In genomic region chr5:135243194-135244191, GRCh38 we compare ENCODE assay signal across 12 cellular contexts.
DNase-seq lines count a peak whose midpoint lies in the region; ATAC-seq and TF ChIP-seq lines count a peak whose summit lies in the region.
"Had no signal": no experiment of that assay in that cellular context is flagged by ENCODE, and none has a peak within 500 bp of the region (broad histone marks: within the 10 kb centered on the region; RNA-seq: fewer than 3 reads in every experiment).

No MANE protein-coding gene starts in this region.

- DNase-seq in G401 (ENCODE audit: low spot score) (peak; percentile 81), ascending aorta (ENCODE audit: low spot score in 2 of 2) (peak in 1 of 2 donors; percentile 67), hepatocyte (ENCODE audit: low spot score) (peak; percentile 72), sigmoid colon (peak; percentile 97), prostate gland (ENCODE audit: low spot score) (no peak), GM20000 (ENCODE audit: low spot score) (no peak)
- DNase-seq in activated CD4-positive, alpha-beta memory T cell treated with anti-CD3 and anti-CD28 coated beads for 36 hours = no peak
- DNase-seq: cortex of kidney, NCI-H1694 had no signal

- no peak for ATAC-seq in HG03460 (IDR thresholded peaks at IDR 0.05; ENCODE audit: unreplicated experiment)
- ATAC-seq: stimulated activated effector memory CD8-positive, alpha-beta T cell treated with anti-CD3 and anti-CD28 coated beads, Interleukin-12 subunit alpha, Interleukin-12 subunit beta, amount 100 ng/mL, for 72 hours had no signal

- H3K27ac ChIP-seq in ascending aorta (peak overlapping the region; percentile 80 to 91), hepatocyte (peak overlapping the region; percentile 69), sigmoid colon (peak overlapping the region; percentile 69 to 95 (median 92)), prostate gland (peak overlapping the region in 1 of 2 donors; percentile 15)

- no peak overlapping the region for H3K27ac Mint-ChIP-seq in activated CD4-positive, alpha-beta memory T cell treated with anti-CD3 and anti-CD28 coated beads for 36 hours
- H3K27ac Mint-ChIP-seq: stimulated activated effector memory CD8-positive, alpha-beta T cell treated with anti-CD3 and anti-CD28 coated beads, Interleukin-12 subunit alpha, Interleukin-12 subunit beta, amount 100 ng/mL, for 72 hours had no signal

- no peaks in the 10 kb centered on the region for H3K9me3 Mint-ChIP-seq in activated CD4-positive, alpha-beta memory T cell treated with anti-CD3 and anti-CD28 coated beads for 36 hours
- H3K9me3 Mint-ChIP-seq: stimulated activated effector memory CD8-positive, alpha-beta T cell treated with anti-CD3 and anti-CD28 coated beads, Interleukin-12 subunit alpha, Interleukin-12 subunit beta, amount 100 ng/mL, for 72 hours had no signal

- TF ChIP-seq CTCF in ascending aorta (IDR thresholded peaks at IDR 0.05) = no peak
- TF ChIP-seq CTCF in hepatocyte (IDR thresholded peaks at IDR 0.05; ENCODE audit: poor library complexity) = no peak
- no peak for TF ChIP-seq CTCF in sigmoid colon (IDR thresholded peaks at IDR 0.05)
- TF ChIP-seq CTCF in prostate gland (IDR thresholded peaks at IDR 0.05) = no peak
- TF ChIP-seq CTCF in GM20000 (IDR thresholded peaks at IDR 0.05; ENCODE audit: extremely low read depth, missing control alignments) = no peak

- 57% methylated on average over 27 of the region's 27 CpGs for WGBS in hepatocyte (ENCODE audit: low lambda C conversion rate, missing lambda C conversion rate)
- WGBS in sigmoid colon, 2 donors = 81 to 91% methylated on average over 27 of the region's 27 CpGs
- 79% methylated on average over 26 of the region's 27 CpGs for WGBS in prostate gland

- no peak overlapping the region for H3K4me2 ChIP-seq in hepatocyte

- H3K4me1 Mint-ChIP-seq in activated CD4-positive, alpha-beta memory T cell treated with anti-CD3 and anti-CD28 coated beads for 36 hours (ENCODE audit: low read depth) = no peaks in the 10 kb centered on the region
- H3K4me1 Mint-ChIP-seq: stimulated activated effector memory CD8-positive, alpha-beta T cell treated with anti-CD3 and anti-CD28 coated beads, Interleukin-12 subunit alpha, Interleukin-12 subunit beta, amount 100 ng/mL, for 72 hours had no signal

- peak; percentile 87 to 96 (median 94) for TF ChIP-seq EP300 in sigmoid colon (IDR thresholded peaks at IDR 0.05)

- POLR2A ChIA-PET in activated CD4-positive, alpha-beta memory T cell treated with anti-CD3 and anti-CD28 coated beads for 36 hours (lab: Charles Lee) = no interaction called here

- H3K9me3 ChIP-seq in ascending aorta (no peaks in the 10 kb centered on the region), hepatocyte (ENCODE audit: low read depth) (no peaks in the 10 kb centered on the region), sigmoid colon (no peaks in the 10 kb centered on the region), prostate gland (no peaks in the 10 kb centered on the region)
- H3K9me3 ChIP-seq: BLaER1 treated with 17β-estradiol and CSF1 and Interleukin-3, amounts not matched to agents 10 nM and 100 nM had no signal

- H3K27me3 ChIP-seq in ascending aorta (no peaks in the 10 kb centered on the region), hepatocyte (no peaks in the 10 kb centered on the region), sigmoid colon (no peaks in the 10 kb centered on the region), prostate gland (replicated peaks; ENCODE audit: insufficient read depth) (no peaks in the 10 kb centered on the region)
- H3K27me3 ChIP-seq: BLaER1 treated with 17β-estradiol and CSF1 and Interleukin-3, amounts not matched to agents 10 nM and 100 nM had no signal

- no peaks in the 10 kb centered on the region for H4K20me1 ChIP-seq in hepatocyte (ENCODE audit: insufficient read depth, poor library complexity, severe bottlenecking)
- H4K20me1 ChIP-seq: BLaER1 treated with 17β-estradiol and CSF1 and Interleukin-3, amounts not matched to agents 10 nM and 100 nM had no signal

- in situ Hi-C loops in G401 (cut with HindIII; ENCODE audit: low sequenced_read_pairs) = no loop called here

- intact Hi-C loops in ascending aorta (cut with DNase I) (loop anchor here (10.0 kb wide), 1 partner anchor 251 kb away; no protein-coding TSS in a partner anchor), sigmoid colon (cut with DNase I) (loop anchor here (1.0 to 5.0 kb wide), 2 partner anchors 34 to 89 kb away; no protein-coding TSS in a partner anchor), prostate gland (cut with DNase I) (no loop called here)
- intact Hi-C loops in activated CD4-positive, alpha-beta memory T cell treated with anti-CD3 and anti-CD28 coated beads for 36 hours (cut with micrococcal nuclease) = no loop called here

- H3K36me3 ChIP-seq in ascending aorta (no peaks in the 10 kb centered on the region), hepatocyte (replicated peaks; ENCODE audit: insufficient read depth, low read depth) (no peaks in the 10 kb centered on the region), sigmoid colon (no peaks in the 10 kb centered on the region), prostate gland (no peaks in the 10 kb centered on the region)
- H3K36me3 ChIP-seq: BLaER1 treated with 17β-estradiol and CSF1 and Interleukin-3, amounts not matched to agents 10 nM and 100 nM had no signal

- no peak overlapping the region for H3K4me3 Mint-ChIP-seq in activated CD4-positive, alpha-beta memory T cell treated with anti-CD3 and anti-CD28 coated beads for 36 hours
- H3K4me3 Mint-ChIP-seq: stimulated activated effector memory CD8-positive, alpha-beta T cell treated with anti-CD3 and anti-CD28 coated beads, Interleukin-12 subunit alpha, Interleukin-12 subunit beta, amount 100 ng/mL, for 72 hours had no signal

- H3K9me2 ChIP-seq in hepatocyte (replicated peaks; ENCODE audit: insufficient read depth) = no peaks in the 10 kb centered on the region

- H3K36me3 Mint-ChIP-seq in activated CD4-positive, alpha-beta memory T cell treated with anti-CD3 and anti-CD28 coated beads for 36 hours = no peaks in the 10 kb centered on the region
- H3K36me3 Mint-ChIP-seq: stimulated activated effector memory CD8-positive, alpha-beta T cell treated with anti-CD3 and anti-CD28 coated beads, Interleukin-12 subunit alpha, Interleukin-12 subunit beta, amount 100 ng/mL, for 72 hours had no signal

- TF ChIP-seq POLR2A in sigmoid colon (IDR thresholded peaks at IDR 0.05) (no peak), prostate gland (IDR thresholded peaks at IDR 0.05) (no peak)

- H3K4me3 ChIP-seq in ascending aorta = no peak overlapping the region
- no peak overlapping the region for H3K4me3 ChIP-seq in hepatocyte
- no peak overlapping the region for H3K4me3 ChIP-seq in sigmoid colon
- H3K4me3 ChIP-seq in prostate gland = no peak overlapping the region
- H3K4me3 ChIP-seq: BLaER1 treated with 17β-estradiol and CSF1 and Interleukin-3, amounts not matched to agents 10 nM and 100 nM had no signal

- CTCF ChIA-PET in activated CD4-positive, alpha-beta memory T cell treated with anti-CD3 and anti-CD28 coated beads for 36 hours (lab: Charles Lee) = no interaction called here

- H3K4me1 ChIP-seq in ascending aorta (peaks cover 54 to 76% of the 10 kb centered on the region in 2 donors), hepatocyte (ENCODE audit: insufficient read depth) (peaks cover 46% of the 10 kb centered on the region), sigmoid colon (peaks cover 0 to 89% (median 83%) of the 10 kb centered on the region in 4 donors), prostate gland (replicated peaks) (no peaks in the 10 kb centered on the region)

- no peak overlapping the region for H2AFZ ChIP-seq in hepatocyte

- H3K27me3 Mint-ChIP-seq in activated CD4-positive, alpha-beta memory T cell treated with anti-CD3 and anti-CD28 coated beads for 36 hours = no peaks in the 10 kb centered on the region

- no peaks in the 10 kb centered on the region for H3K79me2 ChIP-seq in hepatocyte

Comparison
In these comparisons a context has a peak if more than half of its experiments do, and no peak if none do; other contexts are left out.
1. DNase-seq: peak in G401 (single experiment), hepatocyte (single experiment) and sigmoid colon (single experiment); none in activated CD4-positive, alpha-beta memory T cell treated with anti-CD3 and anti-CD28 coated beads for 36 hours (single experiment), prostate gland (single experiment) and GM20000 (single experiment).
2. intact Hi-C loops: an anchor here in ascending aorta (10.0 kb wide) and sigmoid colon (1.0 to 5.0 kb wide); none called in activated CD4-positive, alpha-beta memory T cell treated with anti-CD3 and anti-CD28 coated beads for 36 hours and prostate gland.